8 cellular contexts compared by ENCODE assay signal in genomic region chr2:84925724-84926376, GRCh38. TPM values are rescaled to one million over a fixed set of nuclear protein-coding genes. Genes with fewer than 3 reads are reported as not detected.
DNase-seq lines count a peak whose midpoint lies in the region; ATAC-seq and TF ChIP-seq lines count a peak whose summit lies in the region.

No MANE protein-coding gene starts in this region.

- no peaks in the 10 kb centered on the region for H3K36me3 ChIP-seq in right lobe of liver

- peak; percentile 76 for ATAC-seq in GM19351 (IDR thresholded peaks at IDR 0.05; ENCODE audit: unreplicated experiment)
- peak; percentile 68 for ATAC-seq in HG03469 (IDR thresholded peaks at IDR 0.05; ENCODE audit: unreplicated experiment)
- peak; percentile 91 to 98 (median 94) for ATAC-seq in right lobe of liver

- H3K9me3 ChIP-seq in right lobe of liver, result no peaks in the 10 kb centered on the region

- TF ChIP-seq POLR2A in right lobe of liver (IDR thresholded peaks at IDR 0.05), result no peak

- intact Hi-C loops in dendritic cell treated with granulocyte-macrophage colony-stimulating factor and Interleukin-4, amounts not matched to agents 40 ng/mL and 50 ng/mL, for 4 days (cut with micrococcal nuclease), result loop anchor here (1.0 to 5.0 kb wide), 5 partner anchors 18 to 431 kb away; partner anchors contain the start of gene KCMF1
- intact Hi-C loops in right lobe of liver (cut with DNase I), result no loop called here

- H3K4me1 Mint-ChIP-seq in dendritic cell treated with granulocyte-macrophage colony-stimulating factor and Interleukin-4, amounts not matched to agents 40 ng/mL and 50 ng/mL, for 4 days (ENCODE audit: low read depth), result peaks cover 34% of the 10 kb centered on the region

- 3% methylated on average over 19 of the region's 34 CpGs for WGBS in right lobe of liver (ENCODE audit: insufficient coverage, low coverage, low lambda C conversion rate, missing lambda C conversion rate)

- peak; percentile 88 to 97 for DNase-seq in NCI-H526 (lab: John Stamatoyannopoulos, UW)
- DNase-seq in activated CD4-positive, alpha-beta T cell treated with anti-CD3 and anti-CD28 coated beads for 48 hours, result peak; percentile 100
- peak; percentile 95 to 97 (median 96) for DNase-seq in right lobe of liver
- DNase-seq in stimulated activated CD4-positive, alpha-beta T cell treated with anti-CD3 and anti-CD28 coated beads, TNF-alpha, amount 100 ng/mL, for 1 hour (ENCODE audit: low read depth in 3 of 3, low spot score in 1 of 3), result peak; percentile 94 to 100 (median 98)

- no peaks in the 10 kb centered on the region for H3K9me3 Mint-ChIP-seq in dendritic cell treated with granulocyte-macrophage colony-stimulating factor and Interleukin-4, amounts not matched to agents 40 ng/mL and 50 ng/mL, for 4 days

- H3K27ac ChIP-seq in C4-2B (no peak overlapping the region), right lobe of liver (no peak overlapping the region)

- peak overlapping the region; percentile 68 for H3K27ac Mint-ChIP-seq in dendritic cell treated with granulocyte-macrophage colony-stimulating factor and Interleukin-4, amounts not matched to agents 40 ng/mL and 50 ng/mL, for 4 days

- TF ChIP-seq CTCF in C4-2B (conservative IDR thresholded peaks at IDR 0.05) (peak; percentile 94), right lobe of liver (IDR thresholded peaks at IDR 0.05) (peak; percentile 99 to 100 (median 100))

- peaks cover 0 to 12% (median 2%) of the 10 kb centered on the region in 4 donors for H3K4me1 ChIP-seq in right lobe of liver

- H3K27me3 ChIP-seq in right lobe of liver, result no peaks in the 10 kb centered on the region

- H3K4me3 Mint-ChIP-seq in dendritic cell treated with granulocyte-macrophage colony-stimulating factor and Interleukin-4, amounts not matched to agents 40 ng/mL and 50 ng/mL, for 4 days, result peak overlapping the region; percentile 50

- H3K36me3 Mint-ChIP-seq in dendritic cell treated with granulocyte-macrophage colony-stimulating factor and Interleukin-4, amounts not matched to agents 40 ng/mL and 50 ng/mL, for 4 days (ENCODE audit: low read depth), result no peaks in the 10 kb centered on the region

- peaks cover 9% of the 10 kb centered on the region for H3K27me3 Mint-ChIP-seq in dendritic cell treated with granulocyte-macrophage colony-stimulating factor and Interleukin-4, amounts not matched to agents 40 ng/mL and 50 ng/mL, for 4 days

- peak overlapping the region in 2 of 3 donors; percentile 26 to 29 for H3K4me3 ChIP-seq in right lobe of liver

RNA-seq across cellular contexts. Expression of gene TMSB10, which starts 20.4 kb away (rescaled TPM):
- 100 to 1,000 TPM in 5 of 6 experiments, 10 to 100 TPM in 1; 77.3 to 814 (median 270) TPM for total RNA-seq in right lobe of liver

RNA-seq across cellular contexts. Expression of gene TRABD2A, which starts 45.0 kb away (rescaled TPM):
- 1 to 10 TPM in 1 of 6 experiments, under 1 TPM in 4, not detected in 1; 0.20 to 2.4 (median 0.43) TPM for total RNA-seq in right lobe of liver

RNA-seq across cellular contexts. Expression of gene KCMF1, which starts 45.1 kb away (rescaled TPM):
- total RNA-seq in right lobe of liver, result 10 to 100 TPM; 28.6 to 45.3 (median 35.4) TPM
